In the genomic region with DNA sequence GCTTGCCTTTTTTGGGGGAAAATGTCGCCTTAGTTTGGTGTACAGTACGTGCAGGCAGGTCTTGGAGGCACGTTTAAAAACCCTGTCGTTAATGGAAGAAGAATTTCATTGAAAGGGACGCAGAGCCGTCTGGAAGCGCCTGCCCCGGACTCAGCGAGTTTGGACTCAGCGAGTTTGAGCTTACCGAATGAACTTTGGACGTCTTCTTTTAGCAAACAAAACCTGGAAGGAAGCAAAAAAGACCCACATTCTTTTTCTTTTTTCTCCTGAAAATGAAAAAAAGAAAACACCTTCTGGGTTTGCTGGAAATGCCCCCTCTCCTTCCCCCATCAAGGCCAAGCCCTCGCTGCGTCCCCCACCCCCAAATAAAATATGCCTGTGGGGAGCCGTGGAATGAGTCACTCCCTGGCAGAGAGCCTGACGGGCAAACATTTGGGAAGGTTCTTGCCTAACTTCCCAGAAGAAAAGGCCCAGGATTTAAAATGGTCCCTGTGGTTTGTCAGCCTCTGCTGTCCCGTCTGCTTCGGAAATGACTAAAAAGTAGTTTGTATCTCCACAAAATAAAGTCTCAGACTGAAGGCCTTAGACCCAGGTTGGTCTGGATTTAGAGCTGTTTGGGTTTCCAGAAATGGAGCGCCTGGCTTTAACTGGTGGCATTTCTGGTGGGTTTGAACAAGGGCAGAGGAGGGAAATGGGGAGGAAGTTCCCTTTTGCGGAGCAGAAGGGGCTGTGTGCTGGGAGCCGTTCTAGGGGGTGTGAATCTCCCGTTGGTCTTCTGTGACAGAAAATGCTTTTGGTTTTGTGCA, we compare ENCODE assay signal across 8 cellular contexts. TPM values are rescaled to one million over a fixed set of nuclear protein-coding genes. Genes with fewer than 3 reads are reported as not detected.
DNase-seq lines count a peak whose midpoint lies in the region; ATAC-seq and TF ChIP-seq lines count a peak whose summit lies in the region.

No MANE protein-coding gene starts in this region.

- H3K27me3 Mint-ChIP-seq in central memory CD8-positive, alpha-beta T cell: no peaks in the 10 kb centered on the region

- peak overlapping the region; percentile 96 for H3K4me3 ChIP-seq in GM08714 (ENCODE audit: low read length)
- no peak overlapping the region for H3K4me3 ChIP-seq in lower leg skin (ENCODE audit: low read depth, poor library complexity, severe bottlenecking)
- no peak overlapping the region for H3K4me3 ChIP-seq in thymus (ENCODE audit: low read length)

- peaks cover 37% of the 10 kb centered on the region for H3K27me3 ChIP-seq in thymus (ENCODE audit: control insufficient read depth, insufficient read depth)

- no peak for TF ChIP-seq CTCF in lower leg skin (IDR thresholded peaks at IDR 0.05)

- DNase-seq in NCI-H460 (ENCODE audit: extremely low read depth, low read depth) (peak; percentile 72), lower leg skin (ENCODE audit: low spot score in 2 of 2) (peak; percentile 72 to 95), NCI-H1694 (lab: John Stamatoyannopoulos, UW) (no peak), activated gamma-delta T cell treated with Interleukin-2 at 50 U/mL for 16 hours (no peak)
- DNase-seq in central memory CD8-positive, alpha-beta T cell (ENCODE audit: low spot score in 2 of 2): no peak

- 7 to 12% methylated on average over 22 of the region's 22 CpGs for WGBS in lower leg skin, 2 donors
- 37% methylated on average over 22 of the region's 22 CpGs for WGBS in thymus

- peaks cover 5% of the 10 kb centered on the region for H3K36me3 Mint-ChIP-seq in central memory CD8-positive, alpha-beta T cell (ENCODE audit: insufficient read depth)

- TF ChIP-seq POLR2A in lower leg skin (IDR thresholded peaks at IDR 0.05): no peak

- H3K36me3 ChIP-seq in thymus (ENCODE audit: control insufficient read depth, insufficient read depth): no peaks in the 10 kb centered on the region

- peak overlapping the region; percentile 92 for H3K4me3 Mint-ChIP-seq in central memory CD8-positive, alpha-beta T cell

- H3K27ac Mint-ChIP-seq in central memory CD8-positive, alpha-beta T cell (ENCODE audit: low read depth): peak overlapping the region; percentile 70

- H3K9me3 Mint-ChIP-seq in central memory CD8-positive, alpha-beta T cell: no peaks in the 10 kb centered on the region

- H3K9me3 ChIP-seq in thymus (ENCODE audit: control insufficient read depth): no peaks in the 10 kb centered on the region

- peaks cover 56% of the 10 kb centered on the region for H3K4me1 Mint-ChIP-seq in central memory CD8-positive, alpha-beta T cell

- H3K4me1 ChIP-seq in thymus (ENCODE audit: control insufficient read depth, insufficient read depth, low read length): no peaks in the 10 kb centered on the region

- no peak for ATAC-seq in central memory CD8-positive, alpha-beta T cell (replicated peaks; ENCODE audit: extremely low read depth, poor library complexity, severe bottlenecking)
- ATAC-seq in GM19467 (IDR thresholded peaks at IDR 0.05; ENCODE audit: unreplicated experiment): no peak

- intact Hi-C loops in lower leg skin (cut with DNase I; ENCODE audit: low total_unique reads): no loop called here

- peak overlapping the region; percentile 70 for H3K27ac ChIP-seq in thymus (ENCODE audit: low read depth)

RNA-seq across cellular contexts. Expression of a gene that starts 1.7 kb away (rescaled TPM):
- total RNA-seq in NCI-H460 (2014; rRNA removed; shearing (Covaris generic)): 20.1 and 23.2 TPM in 2 replicates
- polyA plus RNA-seq in NCI-H460 (2014; cell fraction: nucleus; rRNA removed): 20.3 and 36.9 TPM in 2 replicates
- total RNA-seq in lower leg skin: 10 to 100 TPM in 2 of 4 donors, 1 to 10 TPM in 2; 6.0 to 14.7 (median 9.1) TPM
- polyA plus RNA-seq in thymus: 8.3 TPM

Comparison
In these comparisons a context has a peak if more than half of its experiments do, and no peak if none do; other contexts are left out.
1. DNase-seq: peak in NCI-H460 (single experiment) and lower leg skin (2 of 2); none in central memory CD8-positive, alpha-beta T cell (0 of 2), NCI-H1694 (single experiment) and activated gamma-delta T cell treated with Interleukin-2 at 50 U/mL for 16 hours (single experiment).